Comparison of ENCODE assay signal across 22 cellular contexts in the genomic region with DNA sequence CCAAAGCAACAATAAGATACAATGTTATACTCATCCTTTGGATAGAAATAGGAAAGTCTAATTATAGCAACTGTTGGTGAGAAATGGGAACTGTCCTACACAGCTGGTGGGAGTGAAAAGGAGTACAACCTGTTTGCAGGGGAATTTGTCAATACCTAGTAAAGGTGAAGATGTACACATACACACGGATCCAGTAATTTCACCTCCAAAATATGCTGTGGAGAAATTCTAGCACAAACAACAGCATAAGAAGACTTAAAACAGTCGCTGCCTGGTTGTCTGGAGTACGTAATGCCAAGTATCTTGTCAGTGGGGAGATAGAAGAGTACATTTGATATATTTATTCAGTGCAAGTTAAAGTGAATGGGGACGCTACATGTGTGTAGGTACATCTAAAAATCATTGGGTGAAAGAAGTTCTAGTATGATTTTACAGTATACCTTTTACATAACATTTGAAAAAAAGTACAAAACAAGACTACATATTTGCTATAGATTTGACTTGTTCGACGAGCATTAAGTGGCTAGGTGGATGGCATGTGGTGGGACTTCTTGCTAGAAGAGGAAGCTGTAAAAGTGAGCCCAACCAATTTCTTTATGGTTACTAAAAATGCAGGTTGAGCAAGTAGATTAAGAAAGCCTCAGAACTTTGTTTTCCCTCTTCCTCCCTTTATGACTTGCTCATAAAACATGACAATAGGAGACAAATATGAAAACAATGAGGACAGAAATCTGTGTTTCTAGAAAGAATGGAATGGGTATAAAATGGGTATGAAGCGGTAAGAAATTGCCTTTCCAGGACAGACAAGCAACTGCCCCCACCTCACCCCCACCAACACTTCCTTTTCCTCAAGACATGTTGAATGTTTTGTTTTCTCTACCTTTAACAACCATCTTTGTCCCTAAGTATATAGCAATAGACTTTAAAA. TPM values are rescaled to one million over a fixed set of nuclear protein-coding genes. Genes with fewer than 3 reads are reported as not detected.
DNase-seq lines count a peak whose midpoint lies in the region; ATAC-seq and TF ChIP-seq lines count a peak whose summit lies in the region.
"Had no signal": no experiment of that assay in that cellular context is flagged by ENCODE, and none has a peak within 500 bp of the region (broad histone marks: within the 10 kb centered on the region; RNA-seq: fewer than 3 reads in every experiment).

No MANE protein-coding gene starts in this region.

- peaks cover 9% of the 10 kb centered on the region; the same call in 1 of the 2 replicates for H3K4me1 ChIP-seq in PC-3 (ENCODE audit: insufficient read depth, low read length)
- peaks cover 13 to 17% of the 10 kb centered on the region in 2 experiments for H3K4me1 ChIP-seq in neutrophil (ENCODE audit: control insufficient read depth in 1 of 2, insufficient read depth in 1 of 2, low read depth in 1 of 2, low read length in 1 of 2)

- H4K20me1 ChIP-seq in PC-3 (ENCODE audit: low read length): no peaks in the 10 kb centered on the region

- intact Hi-C loops in PC-3 (cut with micrococcal nuclease) (no loop called here), Right ventricle myocardium superior (cut with DNase I) (no loop called here)

- H3K36me3 ChIP-seq in PC-3 (ENCODE audit: low read depth, low read length) (no peaks in the 10 kb centered on the region), neutrophil (no peaks in the 10 kb centered on the region)
- H3K36me3 ChIP-seq: left lung, SJSA1 had no signal

- H3K79me2 ChIP-seq in PC-3 (ENCODE audit: low read length): no peaks in the 10 kb centered on the region

- BruUV-seq in PC-3 (replicated peaks; lab: Mats Ljungman, UMichigan): no TSS peak

- no peaks in the 10 kb centered on the region for H3K9me3 ChIP-seq in PC-3 (ENCODE audit: low read length)
- no peaks in the 10 kb centered on the region for H3K9me3 ChIP-seq in neutrophil
- H3K9me3 ChIP-seq: left lung, SJSA1 had no signal

- POLR2A ChIA-PET in PC-3 (lab: Charles Lee; ENCODE audit: unreplicated experiment): no interaction called here

- CTCF ChIA-PET in PC-3 (lab: Charles Lee): interaction anchor here (0.6 to 0.7 kb wide), 2 partner anchors 48 to 110 kb away, joined by 7 to 9 read pairs; no protein-coding TSS in a partner anchor

- H3K9me2 ChIP-seq in PC-3 (replicated peaks; ENCODE audit: low read length): no peaks in the 10 kb centered on the region

- no peaks in the 10 kb centered on the region for H3F3A ChIP-seq in PC-3 (ENCODE audit: low read length, unreplicated experiment)

- no peak for ATAC-seq in PC-3
- ATAC-seq in Right ventricle myocardium superior (ENCODE audit: poor library complexity): no peak
- ATAC-seq: activated naive CD4-positive, alpha-beta T cell treated with anti-CD3 and anti-CD28 coated beads, Interleukin-2, amount 50 U/mL, for 72 hours; activated T-helper 17 cell treated with anti-CD3 and anti-CD28 coated beads, Interleukin-2, amount 50 U/mL, for 72 hours; sciatic nerve had no signal

- H3K27me3 ChIP-seq in PC-3 (ENCODE audit: low read length): no peaks in the 10 kb centered on the region
- no peaks in the 10 kb centered on the region for H3K27me3 ChIP-seq in neutrophil

- H2AFZ ChIP-seq in PC-3 (ENCODE audit: low read length): no peak overlapping the region

- H3K4me2 ChIP-seq in PC-3 (ENCODE audit: low read length): no peak overlapping the region

- H3K27ac ChIP-seq in PC-3 (ENCODE audit: low read length) (no peak overlapping the region), neutrophil (peak overlapping the region; percentile 42)
- H3K27ac ChIP-seq: epithelial cell of prostate, left lung, SJSA1 had no signal

- peak; percentile 71 for DNase-seq in GF-D8 (lab: John Stamatoyannopoulos, UW)
- DNase-seq in Kasumi-1 (lab: John Stamatoyannopoulos, UW): peak; percentile 56 to 65
- DNase-seq in PC-3: peak; percentile 14
- no peak for DNase-seq in Right ventricle myocardium superior
- DNase-seq in NCI-H82 treated with DMSO at 0.1 percent for 48 hours (lab: John Stamatoyannopoulos, UW; ENCODE audit: unreplicated experiment): no peak
- DNase-seq in RKO (ENCODE audit: low spot score): no peak
- DNase-seq: cerebellar nuclear complex, GDM1, HFFc6, immature natural killer cell, NCI-H1436 treated with DMSO at 0.1 percent for 48 hours, NCI-H2171, NCI-H526, OCI-M1 had no signal

- H3K4me3 ChIP-seq in PC-3 (ENCODE audit: low read length) (no peak overlapping the region), neutrophil (ENCODE audit: low read depth in 1 of 2, low read length in 1 of 2) (no peak overlapping the region)
- H3K4me3 ChIP-seq: left lung, SJSA1 had no signal

- TF ChIP-seq CTCF in PC-3 (conservative IDR thresholded peaks at IDR 0.05; ENCODE audit: low read depth, low read length): no peak
- TF ChIP-seq CTCF in neutrophil (IDR thresholded peaks at IDR 0.05): no peak

- no peak overlapping the region for H3K9ac ChIP-seq in PC-3 (ENCODE audit: low read length)

RNA-seq across cellular contexts. Expression of gene CCR4, which starts 50.2 kb away (rescaled TPM):
- total RNA-seq in PC-3 (2014; rRNA removed) (0.29 TPM in 1 of 2 replicates, not detected in the other), Right ventricle myocardium superior (0.08 TPM)
- total RNA-seq: HFFc6, mesothelial cell of epicardium, SJSA1 had no signal

Comparison
In these comparisons a context has a peak if more than half of its experiments do, and no peak if none do; other contexts are left out.
1. DNase-seq: peak in GF-D8 (single experiment), Kasumi-1 (2 of 2) and PC-3 (single experiment); none in Right ventricle myocardium superior (single experiment), NCI-H82 treated with DMSO at 0.1 percent for 48 hours (single experiment) and RKO (single experiment).